Comparison of ENCODE assay signal across 16 cellular contexts in genomic region chr14:68604822-68605221, GRCh38.
DNase-seq lines count a peak whose midpoint lies in the region; ATAC-seq and TF ChIP-seq lines count a peak whose summit lies in the region.
"Had no signal": no experiment of that assay in that cellular context is flagged by ENCODE, and none has a peak within 500 bp of the region (broad histone marks: within the 10 kb centered on the region; RNA-seq: fewer than 3 reads in every experiment).

No MANE protein-coding gene starts in this region.

- TF ChIP-seq POLR2A in vagina (IDR thresholded peaks at IDR 0.05): no peak

- H3K27ac Mint-ChIP-seq in nephron progenitor cell: peak overlapping the region; percentile 32
- H3K27ac Mint-ChIP-seq: CD8-positive, alpha-beta T cell had no signal

- H3K36me3 Mint-ChIP-seq in nephron progenitor cell (ENCODE audit: low read depth): no peaks in the 10 kb centered on the region
- H3K36me3 Mint-ChIP-seq: CD8-positive, alpha-beta T cell had no signal

- peaks cover 4% of the 10 kb centered on the region for H3K27me3 Mint-ChIP-seq in nephron progenitor cell (ENCODE audit: low read depth, poor library complexity)

- H3K27me3 ChIP-seq in BLaER1 (no peaks in the 10 kb centered on the region), vagina (no peaks in the 10 kb centered on the region), dorsolateral prefrontal cortex (no peaks in the 10 kb centered on the region), WERI-Rb-1 (ENCODE audit: insufficient read depth, low read depth, severe bottlenecking) (no peaks in the 10 kb centered on the region)

- H3K36me3 ChIP-seq in BLaER1 (peaks cover 14% of the 10 kb centered on the region), vagina (no peaks in the 10 kb centered on the region), WERI-Rb-1 (no peaks in the 10 kb centered on the region)
- H3K36me3 ChIP-seq: HAP-1 had no signal

- H3K4me3 ChIP-seq in BLaER1 (no peak overlapping the region), coronary artery (no peak overlapping the region), vagina (no peak overlapping the region), dorsolateral prefrontal cortex (no peak overlapping the region), WERI-Rb-1 (ENCODE audit: low read depth, low read length) (no peak overlapping the region)
- H3K4me3 ChIP-seq: A549, GM12878, GM23248, HAP-1 had no signal

- intact Hi-C loops in vagina (cut with DNase I): no loop called here
- intact Hi-C loops in dorsolateral prefrontal cortex (cut with DNase I): no loop called here

- H3K27ac ChIP-seq in BLaER1 (0 out of 2 replicates have a peak overlapping the region, but pooled peaks have one; percentile 19), coronary artery (no peak overlapping the region), vagina (peak overlapping the region; percentile 3), dorsolateral prefrontal cortex (no peak overlapping the region), WERI-Rb-1 (no peak overlapping the region)
- H3K27ac ChIP-seq: 22Rv1, GM23248 had no signal

- H3K9me3 Mint-ChIP-seq in nephron progenitor cell: no peaks in the 10 kb centered on the region

- DNase-seq in coronary artery (ENCODE audit: low spot score) (peak; percentile 65), nephron progenitor cell (no peak), vagina (ENCODE audit: extremely low spot score in 2 of 2) (no peak), dorsolateral prefrontal cortex (no peak), WERI-Rb-1 (no peak)
- DNase-seq: AML-193; Calu3; CD8-positive, alpha-beta T cell; DMS79 treated with DMSO at 0.1 percent for 48 hours; GM23248 had no signal

- peaks cover 25% of the 10 kb centered on the region for H3K9me3 ChIP-seq in BLaER1
- no peaks in the 10 kb centered on the region for H3K9me3 ChIP-seq in vagina
- H3K9me3 ChIP-seq in WERI-Rb-1 (ENCODE audit: severe bottlenecking): peaks cover 2% of the 10 kb centered on the region
- H3K9me3 ChIP-seq: HAP-1 had no signal

- no peak overlapping the region for H3K4me3 Mint-ChIP-seq in nephron progenitor cell
- H3K4me3 Mint-ChIP-seq: CD8-positive, alpha-beta T cell had no signal

- H3K4me1 Mint-ChIP-seq in nephron progenitor cell: peaks cover 23% of the 10 kb centered on the region

- TF ChIP-seq CTCF in coronary artery (IDR thresholded peaks at IDR 0.05) (no peak), nephron progenitor cell (IDR thresholded peaks at IDR 0.05) (no peak), vagina (IDR thresholded peaks at IDR 0.05) (no peak), dorsolateral prefrontal cortex (IDR thresholded peaks at IDR 0.05 in 54 of 56, conservative IDR thresholded peaks at IDR 0.05 in 2 of 56; ENCODE audit: low read depth in 1 of 56, partially characterized antibody in 56 of 56) (no peak), WERI-Rb-1 (IDR thresholded peaks at IDR 0.05; ENCODE audit: low read depth, low read length) (no peak)

- ATAC-seq in GM21360 (IDR thresholded peaks at IDR 0.05; ENCODE audit: unreplicated experiment): no peak
- ATAC-seq: A549; CD8-positive, alpha-beta T cell; GM12878 had no signal

- H3K4me1 ChIP-seq in BLaER1 (peaks cover 74% of the 10 kb centered on the region), vagina (peaks cover 48% of the 10 kb centered on the region)
- H3K4me1 ChIP-seq: HAP-1 had no signal

- no peak overlapping the region for H3K9ac ChIP-seq in BLaER1
- H3K9ac ChIP-seq: GM23248 had no signal

- H4K20me1 ChIP-seq in BLaER1: no peaks in the 10 kb centered on the region

- no peak overlapping the region for H3K4me2 ChIP-seq in BLaER1
- H3K4me2 ChIP-seq: A549 had no signal

Comparison
In these comparisons a context has a peak if more than half of its experiments do, and no peak if none do; other contexts are left out.
1. H3K27ac ChIP-seq: peak in BLaER1 (single experiment) and vagina (single experiment); none in coronary artery (0 of 2), dorsolateral prefrontal cortex (0 of 59) and WERI-Rb-1 (single experiment).